Comparison of ENCODE assay signal across 15 cellular contexts in genomic region chr11:94737171-94737611, GRCh38. TPM values are rescaled to one million over a fixed set of nuclear protein-coding genes. Genes with fewer than 3 reads are reported as not detected.
DNase-seq lines count a peak whose midpoint lies in the region; ATAC-seq, FAIRE-seq and TF ChIP-seq lines count a peak whose summit lies in the region.
"Had no signal": no experiment of that assay in that cellular context is flagged by ENCODE, and none has a peak within 500 bp of the region (broad histone marks: within the 10 kb centered on the region; RNA-seq: fewer than 3 reads in every experiment).

No MANE protein-coding gene starts in this region.

- 89% methylated on average over 1 of the region's 2 CpGs; no CpG with 5 or more reads in 1 of the 2 experiments for WGBS in mesodermal cell (ENCODE audit: insufficient coverage in 2 of 2), 2 experiments

- DNase-seq in MG63 (peak; percentile 83), choroid plexus epithelial cell (ENCODE audit: low read depth) (peak; percentile 64), Right ventricle myocardium inferior (ENCODE audit: missing footprints) (no peak), Right ventricle myocardium superior (no peak)
- DNase-seq in stimulated activated CD4-positive, alpha-beta T cell treated with anti-CD3 and anti-CD28 coated beads, Interleukin-4, amount 100 ng/mL, for 4 hours, result no peak
- DNase-seq: CD4-positive, alpha-beta memory T cell; colonic mucosa; kidney; naive thymus-derived CD8-positive, alpha-beta T cell; NCI-H2227 treated with DMSO at 0.1 percent for 48 hours; right cardiac atrium; stimulated activated naive CD8-positive, alpha-beta T cell treated with anti-CD3 and anti-CD28 coated beads, Interleukin-15, amount 100 ng/mL, for 72 hours had no signal

- H3K27me3 ChIP-seq in MG63, result no peaks in the 10 kb centered on the region

- no peak for TF ChIP-seq CTCF in choroid plexus epithelial cell (conservative IDR thresholded peaks at IDR 0.05; ENCODE audit: low read depth, low read length)

- H3K4me3 ChIP-seq in MG63 (no peak overlapping the region), choroid plexus epithelial cell (ENCODE audit: low read depth, low read length) (no peak overlapping the region), mesodermal cell (ENCODE audit: extremely low read depth, insufficient read depth, low read length, poor library complexity, severe bottlenecking) (no peak overlapping the region)
- H3K4me3 ChIP-seq: colonic mucosa had no signal

- H3K4me1 ChIP-seq in mesodermal cell (ENCODE audit: control insufficient read depth, insufficient read depth, low read length, poor library complexity, severe bottlenecking), result peaks cover 77% of the 10 kb centered on the region
- H3K4me1 ChIP-seq: colonic mucosa had no signal

- ATAC-seq in Right ventricle myocardium inferior (no peak), HG03039 (IDR thresholded peaks at IDR 0.05; ENCODE audit: unreplicated experiment) (no peak), Right ventricle myocardium superior (ENCODE audit: poor library complexity) (no peak)
- ATAC-seq: naive thymus-derived CD8-positive, alpha-beta T cell; right cardiac atrium; stimulated activated naive CD8-positive, alpha-beta T cell treated with anti-CD3 and anti-CD28 coated beads, Interleukin-15, amount 100 ng/mL, for 72 hours had no signal

- peak; percentile 99 for FAIRE-seq in G401.6 (lab: Jason Lieb, UNC)
- FAIRE-seq: kidney had no signal

- peak overlapping the region; percentile 90 for H3K27ac ChIP-seq in mesodermal cell (ENCODE audit: low read depth, low read length, severe bottlenecking)
- H3K27ac ChIP-seq: colonic mucosa had no signal

- intact Hi-C loops in Right ventricle myocardium inferior (cut with DNase I) (no loop called here), Right ventricle myocardium superior (cut with DNase I) (no loop called here)

- H3K9me3 ChIP-seq in MG63 (no peaks in the 10 kb centered on the region), mesodermal cell (ENCODE audit: control insufficient read depth, low read length) (no peaks in the 10 kb centered on the region)
- H3K9me3 ChIP-seq: colonic mucosa had no signal

- H3K36me3 ChIP-seq in MG63, result no peaks in the 10 kb centered on the region
- H3K36me3 ChIP-seq in mesodermal cell (ENCODE audit: control insufficient read depth, insufficient read depth, low read length), result no peaks in the 10 kb centered on the region
- H3K36me3 ChIP-seq: colonic mucosa had no signal

RNA-seq across cellular contexts. Expression of gene AMOTL1, which starts 31.0 kb away (rescaled TPM):
- total RNA-seq in MG63 (2014; rRNA removed; shearing (Covaris generic); ENCODE audit: low replicate concordance), result 15.1 TPM in 2 replicates
- polyA plus RNA-seq in mesodermal cell (2013, experiment 1 of 2), result 69.7 TPM
- 60.8 TPM for polyA plus RNA-seq in mesodermal cell (2013, experiment 2 of 2)
- total RNA-seq in Right ventricle myocardium inferior (53.5 TPM), Right ventricle myocardium superior (45.5 TPM)

Comparison
In these comparisons a context has a peak if more than half of its experiments do, and no peak if none do; other contexts are left out.
1. DNase-seq: peak in MG63 (single experiment) and choroid plexus epithelial cell (single experiment); none in stimulated activated CD4-positive, alpha-beta T cell treated with anti-CD3 and anti-CD28 coated beads, Interleukin-4, amount 100 ng/mL, for 4 hours (0 of 2), Right ventricle myocardium inferior (single experiment) and Right ventricle myocardium superior (single experiment).